ENCODE assay signal across 1 cellular context in genomic region chr6:139569561-139569960, GRCh38.
TF ChIP-seq lines count a peak whose summit lies in the region.

No MANE protein-coding gene starts in this region.

TF ChIP-seq in HepG2, 621 proteins besides CTCF, POLR2A, EP300 and RAD21 (continued from another document):
- TF ChIP-seq MNT (IDR thresholded peaks at IDR 0.05) (no peak), ZNF10 (CRISPR knock-in tag; IDR thresholded peaks at IDR 0.05; ENCODE audit: borderline replicate concordance, low read depth) (no peak), NFKB2 (CRISPR knock-in tag; IDR thresholded peaks at IDR 0.05; ENCODE audit: borderline replicate concordance) (no peak), SMARCE1 (IDR thresholded peaks at IDR 0.05; ENCODE audit: borderline replicate concordance) (no peak), FIP1L1 (IDR thresholded peaks at IDR 0.05; ENCODE audit: borderline replicate concordance, insufficient read depth, low read depth, low read length) (no peak), MAFK (conservative IDR thresholded peaks at IDR 0.05 in 1 of 2, IDR thresholded peaks at IDR 0.05 in 1 of 2; ENCODE audit: low read length in 2 of 2) (no peak), TFDP1 (CRISPR knock-in tag; IDR thresholded peaks at IDR 0.05; ENCODE audit: borderline replicate concordance) (no peak), CHCHD3 (CRISPR knock-in tag; IDR thresholded peaks at IDR 0.05) (no peak), ZNF781 (CRISPR knock-in tag; IDR thresholded peaks at IDR 0.05; ENCODE audit: borderline replicate concordance, not compliant biosample characterization) (no peak), ZNF883 (CRISPR knock-in tag; IDR thresholded peaks at IDR 0.05; ENCODE audit: not compliant biosample characterization) (no peak), TAF1 (CRISPR knock-in tag; IDR thresholded peaks at IDR 0.05) (no peak), TP53 (CRISPR knock-in tag; conservative IDR thresholded peaks at IDR 0.05) (no peak), TSC22D2 (CRISPR knock-in tag; IDR thresholded peaks at IDR 0.05; ENCODE audit: borderline replicate concordance) (no peak)
